ENCODE assay signal across 9 cellular contexts in the genomic region with DNA sequence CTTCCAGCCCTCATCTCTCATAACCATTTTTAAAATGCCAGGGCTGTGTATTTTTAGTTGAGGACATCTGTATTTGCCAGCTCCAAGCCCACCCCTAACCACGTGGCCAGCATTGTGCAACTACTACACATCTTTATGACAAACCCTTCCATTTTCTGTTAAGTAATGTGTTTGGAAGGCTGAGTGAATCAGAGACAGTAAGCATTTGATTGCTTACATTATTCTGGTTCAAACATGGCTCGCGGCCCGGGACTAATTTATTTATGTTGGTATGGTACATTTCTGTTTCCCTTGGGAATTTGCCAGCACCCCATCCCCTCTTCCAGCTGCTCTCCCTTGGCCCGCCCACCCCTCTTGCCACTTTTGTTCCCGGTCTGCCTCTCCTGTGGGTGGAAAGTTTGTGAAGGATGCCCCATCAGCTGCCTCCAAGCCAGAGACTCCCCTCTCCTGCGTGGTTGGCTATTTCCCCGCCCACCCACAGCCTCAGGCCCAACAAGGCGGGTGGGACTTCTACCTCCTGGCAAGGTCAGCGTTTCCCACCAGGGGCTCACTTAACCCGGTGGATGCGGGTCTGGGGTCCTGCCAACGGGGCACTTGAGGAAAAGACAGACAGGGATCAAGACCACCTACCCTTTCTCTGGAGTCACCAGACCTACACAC.
DNase-seq lines count a peak whose midpoint lies in the region; TF ChIP-seq lines count a peak whose summit lies in the region.
"Had no signal": no experiment of that assay in that cellular context is flagged by ENCODE, and none has a peak within 500 bp of the region (broad histone marks: within the 10 kb centered on the region; RNA-seq: fewer than 3 reads in every experiment).

No MANE protein-coding gene starts in this region.

- CTCF ChIA-PET in A673 (lab: Charles Lee), result no interaction called here

- DNase-seq in A673 (ENCODE audit: low spot score) (peak; percentile 61), NCI-H1092 treated with DMSO at 0.1 percent for 48 hours (lab: John Stamatoyannopoulos, UW) (peak; percentile 84), cardiac fibroblast (ENCODE audit: low read depth in 2 of 2) (peak; percentile 82), pons (ENCODE audit: low spot score) (no peak), H7 (no peak), GM19238 (ENCODE audit: insufficient read length, low spot score) (no peak), NCI-H187 treated with DMSO at 0.1 percent for 48 hours (lab: John Stamatoyannopoulos, UW) (no peak)

- BruUV-seq in A673 (replicated peaks; lab: Mats Ljungman, UMichigan), result no TSS peak

- H3K9me3 ChIP-seq in A673 (ENCODE audit: low read depth, low read length, poor library complexity, severe bottlenecking), result no peaks in the 10 kb centered on the region
- H3K9me3 ChIP-seq in mucosa of rectum (ENCODE audit: control insufficient read depth in 2 of 2, low read length in 2 of 2), result no peaks in the 10 kb centered on the region

- peaks cover 9% of the 10 kb centered on the region for H3K4me1 ChIP-seq in A673 (ENCODE audit: insufficient read depth, low read length, poor library complexity, severe bottlenecking)
- H3K4me1 ChIP-seq in mucosa of rectum (ENCODE audit: control insufficient read depth in 2 of 2, insufficient read depth in 2 of 2, low read length in 2 of 2), result peaks cover 16 to 18% of the 10 kb centered on the region in 2 donors

- POLR2A ChIA-PET in A673 (lab: Charles Lee; ENCODE audit: low non-redundant PET), result no interaction called here

- intact Hi-C loops in A673 (cut with micrococcal nuclease; ENCODE audit: unreplicated experiment), result no loop called here

- H3K27me3 ChIP-seq in A673 (replicated peaks; ENCODE audit: insufficient read depth, low read depth, low read length, poor library complexity) (no peaks in the 10 kb centered on the region), mucosa of rectum (ENCODE audit: control insufficient read depth in 2 of 2, insufficient read depth in 2 of 2, low read length in 2 of 2) (no peaks in the 10 kb centered on the region), H7 (ENCODE audit: control insufficient read depth, insufficient read depth, low read length) (no peaks in the 10 kb centered on the region)

- no peak overlapping the region for H3K4me3 ChIP-seq in A673 (ENCODE audit: low read depth, low read length, poor library complexity, severe bottlenecking)
- no peak overlapping the region for H3K4me3 ChIP-seq in cardiac fibroblast (replicated peaks in 1 of 2; ENCODE audit: low read depth in 2 of 2, low read length in 2 of 2)
- no peak overlapping the region for H3K4me3 ChIP-seq in mucosa of rectum (ENCODE audit: low read length in 2 of 2)
- H3K4me3 ChIP-seq in H7 (ENCODE audit: insufficient read depth, low read depth, low read length), result no peak overlapping the region

- H3K9ac ChIP-seq in mucosa of rectum (ENCODE audit: low read depth in 1 of 2, low read length in 2 of 2), result no peak overlapping the region

- no peak for TF ChIP-seq CTCF in A673 (conservative IDR thresholded peaks at IDR 0.05; ENCODE audit: low read depth, low read length)
- TF ChIP-seq CTCF in cardiac fibroblast (IDR thresholded peaks at IDR 0.05; ENCODE audit: low read depth, low read length), result no peak

- H3K27ac ChIP-seq in A673 (ENCODE audit: low read depth, low read length, poor library complexity, severe bottlenecking) (no peak overlapping the region), mucosa of rectum (ENCODE audit: low read depth in 2 of 2, low read length in 2 of 2) (peak overlapping the region; percentile 79 to 86)
- H3K27ac ChIP-seq: VCaP had no signal

- no peaks in the 10 kb centered on the region for H3K36me3 ChIP-seq in A673 (ENCODE audit: insufficient read depth, low read length, poor library complexity, severe bottlenecking)
- H3K36me3 ChIP-seq in mucosa of rectum (ENCODE audit: control insufficient read depth in 2 of 2, insufficient read depth in 2 of 2, low read length in 2 of 2), result no peaks in the 10 kb centered on the region
- H3K36me3 ChIP-seq in H7 (replicated peaks; ENCODE audit: control insufficient read depth, insufficient read depth, low read length), result no peaks in the 10 kb centered on the region

Comparison
In these comparisons a context has a peak if more than half of its experiments do, and no peak if none do; other contexts are left out.
1. DNase-seq: peak in A673 (single experiment), NCI-H1092 treated with DMSO at 0.1 percent for 48 hours (single experiment) and cardiac fibroblast (2 of 2); none in pons (single experiment), H7 (single experiment), GM19238 (single experiment) and NCI-H187 treated with DMSO at 0.1 percent for 48 hours (single experiment).